In genomic region chr11:7987560-7987883, GRCh38 we compare ENCODE assay signal across 8 cellular contexts. TPM values are rescaled to one million over a fixed set of nuclear protein-coding genes. Genes with fewer than 3 reads are reported as not detected.
DNase-seq lines count a peak whose midpoint lies in the region; ATAC-seq and TF ChIP-seq lines count a peak whose summit lies in the region.
"Not testable (repeated sequence)": the region's sequence is repeated elsewhere in the genome, so short reads cannot be mapped to it uniquely, and the experiment has no call there.

No MANE protein-coding gene starts in this region.

- TF ChIP-seq CTCF in AG09309 (IDR thresholded peaks at IDR 0.05; ENCODE audit: control insufficient read depth, insufficient read depth, low read depth, low read length, missing control alignments); activated CD8-positive, alpha-beta T cell treated with anti-CD3 and anti-CD28 coated beads for 36 hours (IDR thresholded peaks at IDR 0.05); choroid plexus epithelial cell (conservative IDR thresholded peaks at IDR 0.05; ENCODE audit: low read depth, low read length): not testable (repeated sequence)

- not testable (repeated sequence) for H3K9me2 ChIP-seq in GM23248 (ENCODE audit: insufficient read depth)

- not testable (repeated sequence) for H3K9me3 ChIP-seq in GM23248 (ENCODE audit: low read depth); MG63; right cardiac atrium (ENCODE audit: control insufficient read depth, low read length); naive thymus-derived CD4-positive, alpha-beta T cell (ENCODE audit: control insufficient read depth in 2 of 3, low read length in 3 of 3)

- CTCF ChIA-PET in activated CD8-positive, alpha-beta T cell treated with anti-CD3 and anti-CD28 coated beads for 36 hours (lab: Charles Lee), result interaction anchor here (0.8 to 2.2 kb wide), 23 partner anchors 8 to 300 kb away, joined by 3 to 101 read pairs (median 5); no protein-coding TSS in a partner anchor
- CTCF ChIA-PET in naive thymus-derived CD4-positive, alpha-beta T cell (lab: Charles Lee), result interaction anchor here (0.8 to 2.0 kb wide), 5 partner anchors 19 to 112 kb away, joined by 3 to 25 read pairs (median 3); no protein-coding TSS in a partner anchor

- H3K4me3 ChIP-seq in AG09309 (ENCODE audit: control insufficient read depth, low read depth, low read length) (peak overlapping the region; percentile 63), GM23248 (peak overlapping the region; percentile 100), MG63 (peak overlapping the region; percentile 90), choroid plexus epithelial cell (ENCODE audit: low read depth, low read length) (peak overlapping the region; percentile 74), right cardiac atrium (ENCODE audit: low read length) (peak overlapping the region; percentile 99)
- H3K4me3 ChIP-seq in naive thymus-derived CD4-positive, alpha-beta T cell (ENCODE audit: low read length), result peak overlapping the region; percentile 70

- H3K4me2 ChIP-seq in GM23248 (ENCODE audit: unreplicated experiment), result peak overlapping the region; percentile 100

- H3K79me2 ChIP-seq in GM23248 (ENCODE audit: insufficient read depth), result peaks cover 60% of the 10 kb centered on the region

- intact Hi-C loops in activated CD8-positive, alpha-beta T cell treated with anti-CD3 and anti-CD28 coated beads for 36 hours (cut with micrococcal nuclease), result not testable (repeated sequence)
- intact Hi-C loops in right cardiac atrium (cut with DNase I), result loop anchor here (2.0 to 5.0 kb wide), 2 partner anchors 95 kb away; no protein-coding TSS in a partner anchor
- intact Hi-C loops in naive thymus-derived CD4-positive, alpha-beta T cell (cut with micrococcal nuclease), result loop anchor here (1.0 to 10.0 kb wide), 15 partner anchors 31 to 1753 kb away; partner anchors contain the start of genes FHIP1B (in 2 of the 2), PPFIBP2 (in 2 of the 2), RPL27A (in 2 of the 2) and TRIM66 (in 2 of the 2)

- H4K20me1 ChIP-seq in GM23248 (ENCODE audit: insufficient read depth), result not testable (repeated sequence)

- peaks cover 26% of the 10 kb centered on the region for H3K36me3 Mint-ChIP-seq in activated CD8-positive, alpha-beta T cell treated with anti-CD3 and anti-CD28 coated beads for 36 hours (ENCODE audit: low read depth)
- H3K36me3 Mint-ChIP-seq in naive thymus-derived CD4-positive, alpha-beta T cell, result peaks cover 0 to 21% (median 10%) of the 10 kb centered on the region in 5 donors
- H3K36me3 Mint-ChIP-seq in stimulated activated naive B cell treated with anti-CD40 and anti-IgM and Interleukin-4, amounts not matched to agents 10 μg/mL and 1 μg/mL and 100 μg/mL, for 72 hours, result peaks cover 16 to 34% of the 10 kb centered on the region in 2 donors

- not testable (repeated sequence) for H3K27me3 ChIP-seq in GM23248 (replicated peaks; ENCODE audit: insufficient read depth); MG63; right cardiac atrium (ENCODE audit: control insufficient read depth, insufficient read depth); naive thymus-derived CD4-positive, alpha-beta T cell (ENCODE audit: control insufficient read depth in 2 of 2, insufficient read depth in 2 of 2, low read length in 2 of 2)

- H3K4me1 Mint-ChIP-seq in activated CD8-positive, alpha-beta T cell treated with anti-CD3 and anti-CD28 coated beads for 36 hours (ENCODE audit: low read depth), result peaks cover 39% of the 10 kb centered on the region
- H3K4me1 Mint-ChIP-seq in naive thymus-derived CD4-positive, alpha-beta T cell, result peaks cover 29 to 66% (median 49%) of the 10 kb centered on the region in 7 donors
- peaks cover 24 to 41% of the 10 kb centered on the region in 2 donors for H3K4me1 Mint-ChIP-seq in stimulated activated naive B cell treated with anti-CD40 and anti-IgM and Interleukin-4, amounts not matched to agents 10 μg/mL and 1 μg/mL and 100 μg/mL, for 72 hours

- H3K9ac ChIP-seq in GM23248, result peak overlapping the region; percentile 95

- not testable (repeated sequence) for ATAC-seq in activated CD8-positive, alpha-beta T cell treated with anti-CD3 and anti-CD28 coated beads for 36 hours; right cardiac atrium
- peak; percentile 13 for ATAC-seq in naive thymus-derived CD4-positive, alpha-beta T cell
- ATAC-seq in stimulated activated naive B cell treated with anti-CD40 and anti-IgM and Interleukin-4, amounts not matched to agents 10 μg/mL and 1 μg/mL and 100 μg/mL, for 72 hours (replicated peaks), result peak; percentile 28

- POLR2A ChIA-PET in activated CD8-positive, alpha-beta T cell treated with anti-CD3 and anti-CD28 coated beads for 36 hours (lab: Charles Lee), result interaction anchor here (0.9 kb wide), 1 partner anchor 15 kb away, joined by 3 read pairs; no protein-coding TSS in a partner anchor
- POLR2A ChIA-PET in naive thymus-derived CD4-positive, alpha-beta T cell (lab: Charles Lee), result interaction anchor here (1.0 to 2.1 kb wide), 5 partner anchors 7 to 695 kb away, joined by 4 to 9 read pairs (median 6); partner anchors contain the start of genes RPL27A and TRIM66

- peak overlapping the region; percentile 93 for H3K4me3 Mint-ChIP-seq in activated CD8-positive, alpha-beta T cell treated with anti-CD3 and anti-CD28 coated beads for 36 hours
- H3K4me3 Mint-ChIP-seq in naive thymus-derived CD4-positive, alpha-beta T cell, result peak overlapping the region; percentile 85 to 99 (median 92)
- peak overlapping the region; percentile 85 to 94 for H3K4me3 Mint-ChIP-seq in stimulated activated naive B cell treated with anti-CD40 and anti-IgM and Interleukin-4, amounts not matched to agents 10 μg/mL and 1 μg/mL and 100 μg/mL, for 72 hours

- DNase-seq in AG09309 (ENCODE audit: low read depth); GM23248; MG63; activated CD8-positive, alpha-beta T cell treated with anti-CD3 and anti-CD28 coated beads for 36 hours; choroid plexus epithelial cell (ENCODE audit: low read depth); right cardiac atrium; naive thymus-derived CD4-positive, alpha-beta T cell; stimulated activated naive B cell treated with anti-CD40 and anti-IgM and Interleukin-4, amounts not matched to agents 10 μg/mL and 1 μg/mL and 100 μg/mL, for 72 hours: not testable (repeated sequence)

- WGBS in GM23248 (ENCODE audit: low coverage in 1 of 2, low lambda C conversion rate in 2 of 2, missing lambda C conversion rate in 2 of 2), 2 experiments, result 0 to 1% methylated on average over 10 to 13 of the region's 13 CpGs
- WGBS in right cardiac atrium, result 2% methylated on average over 9 of the region's 13 CpGs

- H3F3A ChIP-seq in GM23248 (ENCODE audit: insufficient read depth), result not testable (repeated sequence)

- H3K27me3 Mint-ChIP-seq in activated CD8-positive, alpha-beta T cell treated with anti-CD3 and anti-CD28 coated beads for 36 hours; naive thymus-derived CD4-positive, alpha-beta T cell; stimulated activated naive B cell treated with anti-CD40 and anti-IgM and Interleukin-4, amounts not matched to agents 10 μg/mL and 1 μg/mL and 100 μg/mL, for 72 hours: not testable (repeated sequence)

- not testable (repeated sequence) for H3K27ac ChIP-seq in GM23248; right cardiac atrium (ENCODE audit: low read length)
- H3K27ac ChIP-seq in naive thymus-derived CD4-positive, alpha-beta T cell (ENCODE audit: low read depth, low read length), result peak overlapping the region; percentile 78

- H2AFZ ChIP-seq in GM23248, result peak overlapping the region; percentile 54; the same call in 1 of the 2 replicates

- in situ Hi-C loops in GM23248 (cut with MboI), result loop anchor here (5.0 kb wide), 1 partner anchor 95 kb away; no protein-coding TSS in a partner anchor

- H3K4me1 ChIP-seq in GM23248 (ENCODE audit: insufficient read depth), result peaks cover 42% of the 10 kb centered on the region
- H3K4me1 ChIP-seq in right cardiac atrium (ENCODE audit: control insufficient read depth, insufficient read depth, low read length), result not testable (repeated sequence)
- H3K4me1 ChIP-seq in naive thymus-derived CD4-positive, alpha-beta T cell (ENCODE audit: control insufficient read depth in 2 of 2, insufficient read depth in 2 of 2, low read length in 2 of 2), result peaks cover 20 to 31% of the 10 kb centered on the region in 2 donors

- peaks cover 14% of the 10 kb centered on the region; the same call in 1 of the 2 replicates for H3K36me3 ChIP-seq in GM23248 (ENCODE audit: low read depth)
- H3K36me3 ChIP-seq in MG63, result peaks cover 45% of the 10 kb centered on the region
- peaks cover 0 to 29% (median 6%) of the 10 kb centered on the region in 3 experiments for H3K36me3 ChIP-seq in naive thymus-derived CD4-positive, alpha-beta T cell (ENCODE audit: control insufficient read depth in 2 of 3, insufficient read depth in 3 of 3, low read length in 3 of 3)

- peak overlapping the region; percentile 98 for H3K27ac Mint-ChIP-seq in activated CD8-positive, alpha-beta T cell treated with anti-CD3 and anti-CD28 coated beads for 36 hours
- H3K27ac Mint-ChIP-seq in naive thymus-derived CD4-positive, alpha-beta T cell, result peak overlapping the region; percentile 77 to 100 (median 96)
- H3K27ac Mint-ChIP-seq in stimulated activated naive B cell treated with anti-CD40 and anti-IgM and Interleukin-4, amounts not matched to agents 10 μg/mL and 1 μg/mL and 100 μg/mL, for 72 hours, result peak overlapping the region; percentile 97

- H3K9me3 Mint-ChIP-seq in activated CD8-positive, alpha-beta T cell treated with anti-CD3 and anti-CD28 coated beads for 36 hours; naive thymus-derived CD4-positive, alpha-beta T cell; stimulated activated naive B cell treated with anti-CD40 and anti-IgM and Interleukin-4, amounts not matched to agents 10 μg/mL and 1 μg/mL and 100 μg/mL, for 72 hours: not testable (repeated sequence)

RNA-seq across cellular contexts. Expression of gene EIF3F, which starts 0.4 kb away (rescaled TPM):
- 272 and 359 TPM in 2 replicates for total RNA-seq in GM23248 (2014; rRNA removed; shearing (Covaris generic))
- polyA plus RNA-seq in GM23248 (2016; fragmentation: Nextera tagmentation; extraction: Ambion mirVana) (193 and 200 TPM in 2 replicates), right cardiac atrium (179 TPM)
- total RNA-seq in MG63 (2014; rRNA removed; shearing (Covaris generic); ENCODE audit: low replicate concordance), result 289 and 387 TPM in 2 replicates
- 100 to 1,000 TPM; 303 to 309 TPM for total RNA-seq in activated CD8-positive, alpha-beta T cell treated with anti-CD3 and anti-CD28 coated beads for 36 hours
- total RNA-seq in right cardiac atrium, result 100 to 1,000 TPM; 152 to 175 (median 159) TPM
- 100 to 1,000 TPM; 222 to 405 (median 353) TPM for total RNA-seq in naive thymus-derived CD4-positive, alpha-beta T cell
- 100 to 1,000 TPM; 509 to 555 TPM for polyA plus RNA-seq in naive thymus-derived CD4-positive, alpha-beta T cell

RNA-seq across cellular contexts. Expression of gene NLRP10, which starts 22.3 kb away (rescaled TPM):
- total RNA-seq in GM23248 (2014; rRNA removed; shearing (Covaris generic)), result 19.7 and 36.9 TPM in 2 replicates
- polyA plus RNA-seq in GM23248 (2016; fragmentation: Nextera tagmentation; extraction: Ambion mirVana) (13.5 and 17.8 TPM in 2 replicates), right cardiac atrium (not detected)
- 0.36 TPM in 1 of 2 replicates, not detected in the other for total RNA-seq in MG63 (2014; rRNA removed; shearing (Covaris generic); ENCODE audit: low replicate concordance)
- not detected for total RNA-seq in activated CD8-positive, alpha-beta T cell treated with anti-CD3 and anti-CD28 coated beads for 36 hours
- not detected for total RNA-seq in right cardiac atrium
- total RNA-seq in naive thymus-derived CD4-positive, alpha-beta T cell, result not detected
- polyA plus RNA-seq in naive thymus-derived CD4-positive, alpha-beta T cell, result not detected

RNA-seq across cellular contexts. Expression of gene OR10A3, which starts 46.0 kb away (rescaled TPM):
- under 0.01 and 0.65 TPM in 2 replicates for total RNA-seq in GM23248 (2014; rRNA removed; shearing (Covaris generic))
- polyA plus RNA-seq in GM23248 (2016; fragmentation: Nextera tagmentation; extraction: Ambion mirVana) (0.06 and 0.28 TPM in 2 replicates), right cardiac atrium (not detected)
- not detected in 2 replicates for total RNA-seq in MG63 (2014; rRNA removed; shearing (Covaris generic); ENCODE audit: low replicate concordance)
- not detected for total RNA-seq in activated CD8-positive, alpha-beta T cell treated with anti-CD3 and anti-CD28 coated beads for 36 hours
- total RNA-seq in right cardiac atrium, result not detected
- total RNA-seq in naive thymus-derived CD4-positive, alpha-beta T cell, result not detected
- polyA plus RNA-seq in naive thymus-derived CD4-positive, alpha-beta T cell, result not detected

RNA-seq across cellular contexts. Expression of gene OR10A6, which starts 56.5 kb away (rescaled TPM):
- total RNA-seq in GM23248 (2014; rRNA removed; shearing (Covaris generic)), result under 0.01 and 0.11 TPM in 2 replicates
- polyA plus RNA-seq in GM23248 (2016; fragmentation: Nextera tagmentation; extraction: Ambion mirVana) (0.06 and 0.39 TPM in 2 replicates), right cardiac atrium (not detected)
- total RNA-seq in MG63 (2014; rRNA removed; shearing (Covaris generic); ENCODE audit: low replicate concordance), result not detected in 2 replicates
- not detected for total RNA-seq in activated CD8-positive, alpha-beta T cell treated with anti-CD3 and anti-CD28 coated beads for 36 hours
- total RNA-seq in right cardiac atrium, result not detected
- not detected for total RNA-seq in naive thymus-derived CD4-positive, alpha-beta T cell
- polyA plus RNA-seq in naive thymus-derived CD4-positive, alpha-beta T cell, result not detected

Comparison
In these comparisons a context has a peak if more than half of its experiments do, and no peak if none do; other contexts are left out.
1. RNA of gene NLRP10, which starts 22.3 kb away (total RNA-seq): 19.7 to 36.9 TPM in GM23248; 0.36 TPM in MG63, not detected in activated CD8-positive, alpha-beta T cell treated with anti-CD3 and anti-CD28 coated beads for 36 hours, not detected in right cardiac atrium and not detected in naive thymus-derived CD4-positive, alpha-beta T cell; every median in the first group is over 10 times any median in the second.
2. Peak in every context shown above with its lines, with median percentiles within 50 percentile points of each other: H3K4me3 ChIP-seq, H3K27ac Mint-ChIP-seq and H3K4me3 Mint-ChIP-seq.